8 cellular contexts compared by ENCODE assay signal in genomic region chr15:74036271-74037170, GRCh38. TPM values are rescaled to one million over a fixed set of nuclear protein-coding genes. Genes with fewer than 3 reads are reported as not detected.
A peak's percentile ranks its signal among the peaks of the same experiment; 100 is the strongest.
DNase-seq lines count a peak whose midpoint lies in the region; ATAC-seq, FAIRE-seq and TF ChIP-seq lines count a peak whose summit lies in the region.

No MANE protein-coding gene starts in this region.

- in situ Hi-C loops in ACHN (cut with HindIII; ENCODE audit: low pct_ligation_motif_present, low pct_unique_long_range_greater_than_20kb, low sequenced_read_pairs) = no loop called here

- no peak overlapping the region for H3K4me2 ChIP-seq in trophoblast cell (ENCODE audit: low read length)

- H3K36me3 ChIP-seq in RWPE2 (ENCODE audit: low read depth) (peaks cover 25% of the 10 kb centered on the region), trophoblast cell (ENCODE audit: control insufficient read depth in 1 of 2, insufficient read depth in 2 of 2, low read length in 2 of 2) (peaks cover 16 to 28% of the 10 kb centered on the region in 2 experiments)

- FAIRE-seq in GM12892 (lab: Jason Lieb, UNC) = no peak

- no peak overlapping the region for H2BK12ac ChIP-seq in trophoblast cell (ENCODE audit: low read length)

- H3K9ac ChIP-seq in trophoblast cell (ENCODE audit: low read length) = no peak overlapping the region

- H4K91ac ChIP-seq in trophoblast cell (ENCODE audit: low read depth, low read length) = no peak overlapping the region

- H3K79me2 ChIP-seq in trophoblast cell (ENCODE audit: control insufficient read depth, insufficient read depth, low read length, poor library complexity) = no peaks in the 10 kb centered on the region

- H4K8ac ChIP-seq in trophoblast cell (ENCODE audit: low read depth, low read length) = no peak overlapping the region

- H3K23ac ChIP-seq in trophoblast cell (ENCODE audit: low read length) = no peak overlapping the region

- H3K4me3 ChIP-seq in GM12865 (ENCODE audit: low read depth, low read length) (no peak overlapping the region), RWPE2 (ENCODE audit: severe bottlenecking) (no peak overlapping the region), fibroblast of pulmonary artery (replicated peaks; ENCODE audit: low read depth, low read length) (no peak overlapping the region), trophoblast cell (ENCODE audit: low read depth, low read length) (no peak overlapping the region)

- no peak overlapping the region for H2AFZ ChIP-seq in trophoblast cell (ENCODE audit: insufficient read depth, low read length, poor library complexity)

- peak; percentile 49; the same call in 2 of the 3 replicates for ATAC-seq in RWPE2 (ENCODE audit: low read depth)
- ATAC-seq in HG03045 (IDR thresholded peaks at IDR 0.05; ENCODE audit: unreplicated experiment) = no peak

- no peak overlapping the region for H3K4ac ChIP-seq in trophoblast cell (ENCODE audit: low read depth, low read length)

- H2AK5ac ChIP-seq in trophoblast cell (ENCODE audit: low read length) = no peak overlapping the region

- peak; percentile 12 for TF ChIP-seq CTCF in GM12865 (IDR thresholded peaks at IDR 0.05; ENCODE audit: insufficient read depth, low read depth, low read length, missing control alignments)
- TF ChIP-seq CTCF in RWPE2 (IDR thresholded peaks at IDR 0.05; ENCODE audit: poor library complexity, severe bottlenecking) = peak; percentile 76
- TF ChIP-seq CTCF in fibroblast of pulmonary artery (IDR thresholded peaks at IDR 0.05; ENCODE audit: low read length, missing control alignments) = peak; percentile 80

- H4K12ac ChIP-seq in trophoblast cell (ENCODE audit: low read depth, low read length) = no peak overlapping the region

- H3K27ac ChIP-seq in RWPE2 (ENCODE audit: poor library complexity, severe bottlenecking) (no peak overlapping the region), trophoblast cell (ENCODE audit: low read depth, low read length) (no peak overlapping the region)

- H3K14ac ChIP-seq in trophoblast cell (ENCODE audit: low read length) = no peak overlapping the region

- no peaks in the 10 kb centered on the region for H3K79me1 ChIP-seq in trophoblast cell (ENCODE audit: low read length)

- H3K9me3 ChIP-seq in RWPE2 (ENCODE audit: severe bottlenecking) (no peaks in the 10 kb centered on the region), trophoblast cell (ENCODE audit: insufficient read depth, low read depth, low read length) (no peaks in the 10 kb centered on the region)

- WGBS in trophoblast cell (ENCODE audit: extremely low coverage, insufficient coverage, insufficient read length) = no CpG with 5 or more reads among the region's 21 CpGs

- peak; percentile 60 for DNase-seq in ACHN
- DNase-seq in GM12865 (ENCODE audit: low read depth) = no peak
- no peak for DNase-seq in RWPE2 (ENCODE audit: low spot score)
- DNase-seq in fibroblast of pulmonary artery (ENCODE audit: low read depth) = peak; percentile 86
- DNase-seq in trophoblast cell = peak; percentile 43 to 50
- DNase-seq in stimulated activated CD4-positive, alpha-beta T cell treated with anti-CD3 and anti-CD28 coated beads, Interleukin-4, amount 100 ng/mL, for 24 hours = no peak
- no peak for DNase-seq in GM12892 (ENCODE audit: insufficient read length)

- no peak overlapping the region for H3K18ac ChIP-seq in trophoblast cell (ENCODE audit: low read length)

- H3K4me1 ChIP-seq in RWPE2 (ENCODE audit: insufficient read depth, poor library complexity, severe bottlenecking) (no peaks in the 10 kb centered on the region), trophoblast cell (ENCODE audit: control insufficient read depth in 1 of 2, insufficient read depth in 2 of 2, low read length in 2 of 2) (no peaks in the 10 kb centered on the region)

- no peaks in the 10 kb centered on the region for H3K27me3 ChIP-seq in RWPE2 (ENCODE audit: insufficient read depth, poor library complexity, severe bottlenecking)
- no peaks in the 10 kb centered on the region for H3K27me3 ChIP-seq in trophoblast cell (ENCODE audit: insufficient read depth, low read length)

- TF ChIP-seq POLR2A in GM12892 (IDR thresholded peaks at IDR 0.05; ENCODE audit: low read depth, low read length) = no peak

- no peak overlapping the region for H2BK120ac ChIP-seq in trophoblast cell (ENCODE audit: insufficient read depth, low read length, poor library complexity)

- no peak overlapping the region for H2BK5ac ChIP-seq in trophoblast cell (ENCODE audit: low read depth, low read length, poor library complexity)

RNA-seq across cellular contexts. Expression of gene PML, which starts 42.0 kb away (rescaled TPM):
- polyA plus RNA-seq in trophoblast cell (2013) = 18.7 and 18.8 TPM in 2 replicates
- polyA plus RNA-seq in GM12892 (2012; ENCODE audit: missing spikeins) = 23.5 TPM

RNA-seq across cellular contexts. Expression of gene STOML1, which starts 44.4 kb away (rescaled TPM):
- 4.0 and 4.1 TPM in 2 replicates for polyA plus RNA-seq in trophoblast cell (2013)
- polyA plus RNA-seq in GM12892 (2012; ENCODE audit: missing spikeins) = 5.9 TPM

RNA-seq across cellular contexts. Expression of gene GOLGA6A, which starts 45.8 kb away (rescaled TPM):
- 0.48 and 0.58 TPM in 2 replicates for polyA plus RNA-seq in trophoblast cell (2013)
- polyA plus RNA-seq in GM12892 (2012; ENCODE audit: missing spikeins) = 0.08 TPM

Comparison
In these comparisons a context has a peak if more than half of its experiments do, and no peak if none do; other contexts are left out.
1. DNase-seq: peak in ACHN (single experiment), fibroblast of pulmonary artery (single experiment) and trophoblast cell (2 of 2); none in GM12865 (single experiment), RWPE2 (single experiment), stimulated activated CD4-positive, alpha-beta T cell treated with anti-CD3 and anti-CD28 coated beads, Interleukin-4, amount 100 ng/mL, for 24 hours (single experiment) and GM12892 (single experiment).
2. CTCF ChIP-seq: peak in every context shown above with its lines; median percentile 80 in fibroblast of pulmonary artery; 76 in RWPE2; 12 in GM12865.